ENCODE assay signal across 8 cellular contexts in the genomic region with DNA sequence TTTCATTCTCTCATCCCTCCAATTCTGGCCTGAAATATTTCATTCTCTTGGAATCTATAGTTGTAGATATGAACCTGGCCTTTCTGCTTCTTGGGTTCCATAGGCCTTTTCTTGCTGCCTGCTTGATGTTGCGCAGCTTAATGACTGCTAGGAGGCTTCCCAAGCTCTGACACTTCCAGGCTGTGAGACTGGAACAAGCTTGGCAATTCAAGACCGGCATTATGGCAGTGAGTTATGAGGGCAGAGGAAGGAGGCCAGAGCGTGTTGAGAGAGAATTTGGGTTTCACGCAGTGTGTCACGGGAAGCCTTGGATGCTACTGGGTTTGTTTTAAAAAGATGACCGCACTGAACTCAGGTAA. TPM values are rescaled to one million over a fixed set of nuclear protein-coding genes. Genes with fewer than 3 reads are reported as not detected.
A peak's percentile ranks its signal among the peaks of the same experiment; 100 is the strongest.
DNase-seq lines count a peak whose midpoint lies in the region; ATAC-seq and TF ChIP-seq lines count a peak whose summit lies in the region.

No MANE protein-coding gene starts in this region.

- no peak for ATAC-seq in Right ventricle myocardium superior (ENCODE audit: poor library complexity)
- no peak for ATAC-seq in lower lobe of right lung
- ATAC-seq in upper lobe of right lung, result no peak
- ATAC-seq in HG03025 (IDR thresholded peaks at IDR 0.05; ENCODE audit: low FRiP score, unreplicated experiment), result no peak
- ATAC-seq in GM18870 (IDR thresholded peaks at IDR 0.05; ENCODE audit: unreplicated experiment), result no peak

- peaks cover 9% of the 10 kb centered on the region for H3K27me3 Mint-ChIP-seq in brain

- peak overlapping the region in 4 of 5 experiments; percentile 43 to 91 (median 68) for H3K27ac Mint-ChIP-seq in brain

- no peaks in the 10 kb centered on the region for H3K27me3 ChIP-seq in cardiac muscle cell
- H3K27me3 ChIP-seq in lower lobe of right lung (ENCODE audit: low read depth), result no peaks in the 10 kb centered on the region
- no peaks in the 10 kb centered on the region for H3K27me3 ChIP-seq in upper lobe of right lung

- H3K4me1 ChIP-seq in cardiac muscle cell (ENCODE audit: low read depth), result peaks cover 12% of the 10 kb centered on the region
- peaks cover 43% of the 10 kb centered on the region for H3K4me1 ChIP-seq in lower lobe of right lung
- H3K4me1 ChIP-seq in upper lobe of right lung, result peaks cover 26% of the 10 kb centered on the region

- intact Hi-C loops in Right ventricle myocardium superior (cut with DNase I) (loop anchor here (5.0 kb wide), 1 partner anchor 78 kb away; no protein-coding TSS in a partner anchor), lower lobe of right lung (cut with DNase I) (no loop called here), upper lobe of right lung (cut with DNase I) (no loop called here)

- no peaks in the 10 kb centered on the region for H3K9me3 ChIP-seq in cardiac muscle cell (ENCODE audit: low read depth)
- H3K9me3 ChIP-seq in lower lobe of right lung, result no peaks in the 10 kb centered on the region
- no peaks in the 10 kb centered on the region for H3K9me3 ChIP-seq in upper lobe of right lung

- peaks cover 38% of the 10 kb centered on the region for H3K4me1 Mint-ChIP-seq in brain

- H3K27ac ChIP-seq in cardiac muscle cell (no peak overlapping the region), lower lobe of right lung (no peak overlapping the region), upper lobe of right lung (no peak overlapping the region)

- H3K36me3 ChIP-seq in cardiac muscle cell, result peaks cover 16% of the 10 kb centered on the region
- H3K36me3 ChIP-seq in lower lobe of right lung, result peaks cover 28% of the 10 kb centered on the region
- H3K36me3 ChIP-seq in upper lobe of right lung, result peaks cover 35% of the 10 kb centered on the region

- H3K9me3 Mint-ChIP-seq in brain, result no peaks in the 10 kb centered on the region

- TF ChIP-seq CTCF in cardiac muscle cell (IDR thresholded peaks at IDR 0.05; ENCODE audit: low read depth, low read length) (no peak), brain (conservative IDR thresholded peaks at IDR 0.05) (no peak), lower lobe of right lung (IDR thresholded peaks at IDR 0.05) (no peak), upper lobe of right lung (IDR thresholded peaks at IDR 0.05) (no peak)

- H3K4me3 ChIP-seq in cardiac muscle cell (peak overlapping the region; percentile 55), lower lobe of right lung (peak overlapping the region; percentile 63), upper lobe of right lung (peak overlapping the region; percentile 58)

- peak overlapping the region; percentile 84 to 88 (median 86) for H3K4me3 Mint-ChIP-seq in brain

- peaks cover 23% of the 10 kb centered on the region for H3K36me3 Mint-ChIP-seq in brain

- DNase-seq in cardiac muscle cell (ENCODE audit: low read depth in 1 of 2, low spot score in 1 of 2), result no peak
- DNase-seq in Right ventricle myocardium superior, result no peak
- DNase-seq in lower lobe of right lung, result no peak
- no peak for DNase-seq in upper lobe of right lung
- no peak for DNase-seq in HuH-7 (ENCODE audit: low spot score)

RNA-seq across cellular contexts. Expression of gene DNAJC5, which starts 0.9 kb away (rescaled TPM):
- total RNA-seq in cardiac muscle cell, result 37.7 and 45.4 TPM in 2 replicates
- polyA plus RNA-seq in cardiac muscle cell, result 9.4 and 10.2 TPM in 2 replicates
- total RNA-seq in Right ventricle myocardium superior, result 42.3 TPM
- 77.8 TPM for polyA plus RNA-seq in brain (ENCODE audit: insufficient read depth, low read depth, low replicate concordance)
- 54.5 TPM for total RNA-seq in lower lobe of right lung
- total RNA-seq in upper lobe of right lung, result 49.8 TPM

RNA-seq across cellular contexts. Expression of gene TPD52L2, which starts 28.9 kb away (rescaled TPM):
- total RNA-seq in cardiac muscle cell (103 and 105 TPM in 2 replicates), Right ventricle myocardium superior (69.0 TPM), lower lobe of right lung (76.9 TPM), upper lobe of right lung (81.5 TPM)
- polyA plus RNA-seq in cardiac muscle cell (114 and 121 TPM in 2 replicates), brain (ENCODE audit: insufficient read depth, low read depth, low replicate concordance) (99.4 TPM)

RNA-seq across cellular contexts. Expression of gene ABHD16B, which starts 32.7 kb away (rescaled TPM):
- total RNA-seq in cardiac muscle cell (not detected in 2 replicates), Right ventricle myocardium superior (not detected), lower lobe of right lung (not detected), upper lobe of right lung (not detected)
- polyA plus RNA-seq in cardiac muscle cell (3.4 and 4.6 TPM in 2 replicates), brain (ENCODE audit: insufficient read depth, low read depth, low replicate concordance) (not detected)
